In genomic region chr9:123266655-123267421, GRCh38 we compare ENCODE assay signal across 9 cellular contexts. TPM values are rescaled to one million over a fixed set of nuclear protein-coding genes. Genes with fewer than 3 reads are reported as not detected.
DNase-seq lines count a peak whose midpoint lies in the region; ATAC-seq and TF ChIP-seq lines count a peak whose summit lies in the region.
"Had no signal": no experiment of that assay in that cellular context is flagged by ENCODE, and none has a peak within 500 bp of the region (broad histone marks: within the 10 kb centered on the region; RNA-seq: fewer than 3 reads in every experiment).

No MANE protein-coding gene starts in this region.

- H3K9me3 ChIP-seq in DOHH2 (ENCODE audit: control insufficient read depth, insufficient read depth, low read length) = no peaks in the 10 kb centered on the region
- no peaks in the 10 kb centered on the region for H3K9me3 ChIP-seq in duodenal mucosa (ENCODE audit: control insufficient read depth in 1 of 2, low read length in 2 of 2)
- H3K9me3 ChIP-seq in neural progenitor cell (ENCODE audit: low read depth) = no peaks in the 10 kb centered on the region

- H3F3A ChIP-seq in DOHH2 (ENCODE audit: control insufficient read depth, insufficient read depth) (no peaks in the 10 kb centered on the region), neural progenitor cell (ENCODE audit: low read depth) (peaks cover 24% of the 10 kb centered on the region)

- H3K4me3 Mint-ChIP-seq in neural progenitor cell = peak overlapping the region; percentile 92

- DNase-seq in LNCaP clone FGC (ENCODE audit: low read depth) = no peak
- no peak for DNase-seq in neural progenitor cell (ENCODE audit: low spot score)
- DNase-seq in kidney tubule cell (ENCODE audit: low spot score) = no peak
- DNase-seq in KBM-7 = no peak
- DNase-seq: Right ventricle myocardium superior had no signal

- H3K79me2 ChIP-seq in DOHH2 (ENCODE audit: control insufficient read depth, low read length) (peaks cover 70% of the 10 kb centered on the region), neural progenitor cell (ENCODE audit: low read depth) (peaks cover 62% of the 10 kb centered on the region)

- ATAC-seq in HG03108 (IDR thresholded peaks at IDR 0.05; ENCODE audit: unreplicated experiment) (no peak), GM18868 (IDR thresholded peaks at IDR 0.05; ENCODE audit: unreplicated experiment) (no peak)

- H3K9ac ChIP-seq in duodenal mucosa (ENCODE audit: low read depth in 1 of 2, low read length in 2 of 2) (peak overlapping the region in 1 of 2 donors; percentile 56), neural progenitor cell (no peak overlapping the region)

- peaks cover 69% of the 10 kb centered on the region for H3K4me1 ChIP-seq in DOHH2 (ENCODE audit: control insufficient read depth, low read length)
- peaks cover 29 to 33% of the 10 kb centered on the region in 2 donors for H3K4me1 ChIP-seq in duodenal mucosa (ENCODE audit: control insufficient read depth in 1 of 2, insufficient read depth in 2 of 2, low read length in 2 of 2)
- peaks cover 34% of the 10 kb centered on the region for H3K4me1 ChIP-seq in neural progenitor cell

- H2AFZ ChIP-seq in neural progenitor cell (replicated peaks) = no peak overlapping the region

- H3K27me3 Mint-ChIP-seq in neural progenitor cell (ENCODE audit: insufficient read depth, low read depth) = peaks cover 4% of the 10 kb centered on the region

- no peak overlapping the region for H3K27ac Mint-ChIP-seq in neural progenitor cell

- H3K4me3 ChIP-seq in DOHH2 (ENCODE audit: low read length) = peak overlapping the region; percentile 88
- peak overlapping the region; percentile 74 for H3K4me3 ChIP-seq in LNCaP clone FGC (ENCODE audit: low read depth, low read length)
- H3K4me3 ChIP-seq in duodenal mucosa (ENCODE audit: low read depth in 1 of 2, low read length in 2 of 2) = peak overlapping the region; percentile 62 to 78
- peak overlapping the region; percentile 100 for H3K4me3 ChIP-seq in neural progenitor cell

- H4K20me1 ChIP-seq in DOHH2 (ENCODE audit: control insufficient read depth, insufficient read depth, low read depth, low read length) (peaks cover 37% of the 10 kb centered on the region), neural progenitor cell (ENCODE audit: low read depth) (peaks cover 60% of the 10 kb centered on the region)

- H3K27ac ChIP-seq in DOHH2 (ENCODE audit: low read depth, low read length) (peak overlapping the region; percentile 66), duodenal mucosa (ENCODE audit: low read depth, low read length) (no peak overlapping the region), neural progenitor cell (no peak overlapping the region)

- H3K36me3 ChIP-seq in DOHH2 (ENCODE audit: control insufficient read depth, low read length) (peaks cover 47% of the 10 kb centered on the region), duodenal mucosa (ENCODE audit: control insufficient read depth in 1 of 2, insufficient read depth in 2 of 2, low read length in 2 of 2) (no peaks in the 10 kb centered on the region), neural progenitor cell (no peaks in the 10 kb centered on the region)

- H3K9me3 Mint-ChIP-seq in neural progenitor cell = no peaks in the 10 kb centered on the region

- in situ Hi-C loops in KBM-7 (cut with MboI; ENCODE audit: low pct_unique_long_range_greater_than_20kb, low sequenced_read_pairs) = no loop called here

- H3K4me2 ChIP-seq in DOHH2 (ENCODE audit: low read length) = peak overlapping the region; percentile 73
- peak overlapping the region; percentile 96 for H3K4me2 ChIP-seq in neural progenitor cell

- H3K36me3 Mint-ChIP-seq in neural progenitor cell = no peaks in the 10 kb centered on the region

- peaks cover 25% of the 10 kb centered on the region for H3K4me1 Mint-ChIP-seq in neural progenitor cell

- H3K9me2 ChIP-seq in DOHH2 (replicated peaks; ENCODE audit: control insufficient read depth, low read length) = no peaks in the 10 kb centered on the region

- TF ChIP-seq CTCF in DOHH2 (IDR thresholded peaks at IDR 0.05; ENCODE audit: low read depth, low read length, poor library complexity, severe bottlenecking) = no peak
- no peak for TF ChIP-seq CTCF in LNCaP clone FGC (IDR thresholded peaks at IDR 0.05; ENCODE audit: control insufficient read depth, extremely low read depth, insufficient read depth)
- TF ChIP-seq CTCF in neural progenitor cell (IDR thresholded peaks at IDR 0.05) = no peak

- H3K27me3 ChIP-seq in DOHH2 (ENCODE audit: control insufficient read depth, low read length) (no peaks in the 10 kb centered on the region), duodenal mucosa (ENCODE audit: control insufficient read depth in 1 of 2, insufficient read depth in 2 of 2, low read length in 2 of 2) (no peaks in the 10 kb centered on the region), neural progenitor cell (peaks cover 17% of the 10 kb centered on the region)

RNA-seq across cellular contexts. Expression of gene STRBP, which starts 1.5 kb away (rescaled TPM):
- 70.9 and 99.4 TPM in 2 replicates for total RNA-seq in neural progenitor cell (ENCODE audit: low replicate concordance)
